In genomic region chr18:27564066-27564465, GRCh38 we compare ENCODE assay signal across 15 cellular contexts.
DNase-seq lines count a peak whose midpoint lies in the region; ATAC-seq and TF ChIP-seq lines count a peak whose summit lies in the region.
"Had no signal": no experiment of that assay in that cellular context is flagged by ENCODE, and none has a peak within 500 bp of the region (broad histone marks: within the 10 kb centered on the region; RNA-seq: fewer than 3 reads in every experiment).

No MANE protein-coding gene starts in this region.

- TF ChIP-seq CTCF in right atrium auricular region (IDR thresholded peaks at IDR 0.05): no peak

- H3K4me3 ChIP-seq in right atrium auricular region (no peak overlapping the region), MG63 (no peak overlapping the region), skeletal muscle tissue (ENCODE audit: low read length in 3 of 3) (no peak overlapping the region)
- H3K4me3 ChIP-seq: BLaER1 treated with 17β-estradiol and CSF1 and Interleukin-3, amounts not matched to agents 10 nM and 100 nM; GM23338 had no signal

- peak; percentile 72 for ATAC-seq in Right ventricle myocardium inferior
- ATAC-seq: GM23338 had no signal

- intact Hi-C loops in Right ventricle myocardium inferior (cut with DNase I): no loop called here

- no peaks in the 10 kb centered on the region for H3K36me3 ChIP-seq in right atrium auricular region
- H3K36me3 ChIP-seq in MG63: no peaks in the 10 kb centered on the region
- H3K36me3 ChIP-seq in skeletal muscle tissue (ENCODE audit: control insufficient read depth in 3 of 3, insufficient read depth in 3 of 3, low read length in 3 of 3): no peaks in the 10 kb centered on the region
- H3K36me3 ChIP-seq: BLaER1 treated with 17β-estradiol and CSF1 and Interleukin-3, amounts not matched to agents 10 nM and 100 nM had no signal

- no peaks in the 10 kb centered on the region for H3K27me3 ChIP-seq in right atrium auricular region
- H3K27me3 ChIP-seq in MG63: no peaks in the 10 kb centered on the region
- no peaks in the 10 kb centered on the region for H3K27me3 ChIP-seq in skeletal muscle tissue (ENCODE audit: control insufficient read depth in 3 of 3, insufficient read depth in 3 of 3, low read length in 3 of 3)
- H3K27me3 ChIP-seq: BLaER1 treated with 17β-estradiol and CSF1 and Interleukin-3, amounts not matched to agents 10 nM and 100 nM had no signal

- no peaks in the 10 kb centered on the region for H3K9me3 ChIP-seq in right atrium auricular region
- H3K9me3 ChIP-seq in MG63: no peaks in the 10 kb centered on the region
- H3K9me3 ChIP-seq in skeletal muscle tissue (ENCODE audit: control insufficient read depth in 3 of 3, low read length in 3 of 3): no peaks in the 10 kb centered on the region
- H3K9me3 ChIP-seq: BLaER1 treated with 17β-estradiol and CSF1 and Interleukin-3, amounts not matched to agents 10 nM and 100 nM had no signal

- H3K4me1 ChIP-seq in right atrium auricular region (peaks cover 0 to 2% of the 10 kb centered on the region in 2 donors), skeletal muscle tissue (ENCODE audit: control insufficient read depth in 3 of 3, insufficient read depth in 3 of 3, low read length in 3 of 3) (peaks cover 13 to 23% (median 21%) of the 10 kb centered on the region in 3 donors)
- H3K4me1 ChIP-seq: BLaER1 treated with 17β-estradiol and CSF1 and Interleukin-3, amounts not matched to agents 10 nM and 100 nM had no signal

- H3K27ac ChIP-seq in right atrium auricular region (no peak overlapping the region), skeletal muscle tissue (ENCODE audit: low read depth, low read length) (peak overlapping the region; percentile 75)
- H3K27ac ChIP-seq: BLaER1 treated with 17β-estradiol and CSF1 and Interleukin-3, amounts not matched to agents 10 nM and 100 nM had no signal

- H3K9ac ChIP-seq in skeletal muscle tissue (ENCODE audit: low read depth in 1 of 3, low read length in 3 of 3): no peak overlapping the region
- H3K9ac ChIP-seq: BLaER1 treated with 17β-estradiol and CSF1 and Interleukin-3, amounts not matched to agents 10 nM and 100 nM had no signal

- DNase-seq in Right ventricle myocardium inferior (ENCODE audit: missing footprints) (no peak), right atrium auricular region (ENCODE audit: low spot score) (no peak), MG63 (peak; percentile 47), myocyte (ENCODE audit: low read depth) (peak; percentile 55), NCI-H1436 (lab: John Stamatoyannopoulos, UW) (no peak)
- no peak for DNase-seq in stimulated activated CD4-positive, alpha-beta T cell treated with anti-CD3 and anti-CD28 coated beads, Interleukin-2, amount 100 ng/mL, for 48 hours
- DNase-seq: 8988T; ACHN; Calu3; CD4-positive, CD25-positive, alpha-beta regulatory T cell; DMS 273 treated with DMSO at 0.1 percent for 48 hours; H9 had no signal

Comparison
In these comparisons a context has a peak if more than half of its experiments do, and no peak if none do; other contexts are left out.
1. DNase-seq: peak in MG63 (single experiment) and myocyte (single experiment); none in Right ventricle myocardium inferior (single experiment), right atrium auricular region (single experiment), NCI-H1436 (single experiment) and stimulated activated CD4-positive, alpha-beta T cell treated with anti-CD3 and anti-CD28 coated beads, Interleukin-2, amount 100 ng/mL, for 48 hours (0 of 2).